Comparison of ENCODE assay signal across 8 cellular contexts in genomic region chr15:43518073-43518761, GRCh38. TPM values are rescaled to one million over a fixed set of nuclear protein-coding genes. Genes with fewer than 3 reads are reported as not detected.
DNase-seq lines count a peak whose midpoint lies in the region; ATAC-seq and TF ChIP-seq lines count a peak whose summit lies in the region.

No MANE protein-coding gene starts in this region.

- H3K36me3 ChIP-seq in PC-3 (ENCODE audit: low read depth, low read length), result no peaks in the 10 kb centered on the region
- H3K36me3 ChIP-seq in endodermal cell (ENCODE audit: control insufficient read depth, insufficient read depth, low read length), result no peaks in the 10 kb centered on the region
- peaks cover 0 to 4% (median 0%) of the 10 kb centered on the region in 4 donors for H3K36me3 ChIP-seq in transverse colon

- peaks cover 33% of the 10 kb centered on the region for H3K4me1 Mint-ChIP-seq in activated T-cell treated with anti-CD3 and anti-CD28 coated beads, Interleukin-2, amount 50 U/mL, for 24 hours (ENCODE audit: low read depth)
- H3K4me1 Mint-ChIP-seq in endodermal cell, result peaks cover 20% of the 10 kb centered on the region
- H3K4me1 Mint-ChIP-seq in mesothelial cell of epicardium, result peaks cover 46% of the 10 kb centered on the region

- H3K4me1 ChIP-seq in PC-3 (ENCODE audit: insufficient read depth, low read length) (no peaks in the 10 kb centered on the region; the same call in 1 of the 2 replicates), endodermal cell (ENCODE audit: control insufficient read depth, insufficient read depth, low read length) (peaks cover 5% of the 10 kb centered on the region), transverse colon (peaks cover 4 to 39% (median 13%) of the 10 kb centered on the region in 4 donors)

- CTCF ChIA-PET in PC-3 (lab: Charles Lee), result no interaction called here

- TF ChIP-seq CTCF in PC-3 (conservative IDR thresholded peaks at IDR 0.05; ENCODE audit: low read depth, low read length) (no peak), endodermal cell (conservative IDR thresholded peaks at IDR 0.05) (no peak), mesothelial cell of epicardium (IDR thresholded peaks at IDR 0.05; ENCODE audit: unreplicated experiment) (no peak), transverse colon (IDR thresholded peaks at IDR 0.05) (no peak)

- POLR2A ChIA-PET in PC-3 (lab: Charles Lee; ENCODE audit: unreplicated experiment), result no interaction called here

- DNase-seq in activated T-cell treated with anti-CD3 and anti-CD28 coated beads, Interleukin-2, amount 50 U/mL, for 24 hours, result peak; percentile 42
- DNase-seq in activated T-cell treated with anti-CD3 and anti-CD28 coated beads for 4 hours (no peak), PC-3 (no peak), endodermal cell (peak; percentile 80), mesothelial cell of epicardium (ENCODE audit: low spot score in 2 of 2, unreplicated experiment in 2 of 2) (no peak), transverse colon (no peak), NCI-H1930 (lab: John Stamatoyannopoulos, UW) (no peak)
- no peak for DNase-seq in activated CD4-positive, alpha-beta T cell treated with anti-CD3 and anti-CD28 coated beads for 1 hour

- no peak overlapping the region for H3K27ac Mint-ChIP-seq in activated T-cell treated with anti-CD3 and anti-CD28 coated beads, Interleukin-2, amount 50 U/mL, for 24 hours
- H3K27ac Mint-ChIP-seq in endodermal cell, result no peak overlapping the region
- H3K27ac Mint-ChIP-seq in mesothelial cell of epicardium, result peak overlapping the region; percentile 92

- H3K9ac ChIP-seq in PC-3 (ENCODE audit: low read length) (no peak overlapping the region), endodermal cell (ENCODE audit: extremely low read depth, low read length, poor library complexity, severe bottlenecking) (no peak overlapping the region)

- TF ChIP-seq EP300 in transverse colon (IDR thresholded peaks at IDR 0.05; ENCODE audit: low read depth), result no peak

- no peaks in the 10 kb centered on the region for H3K36me3 Mint-ChIP-seq in activated T-cell treated with anti-CD3 and anti-CD28 coated beads, Interleukin-2, amount 50 U/mL, for 24 hours (ENCODE audit: low read depth)
- H3K36me3 Mint-ChIP-seq in endodermal cell (ENCODE audit: low read depth) (no peaks in the 10 kb centered on the region), mesothelial cell of epicardium (peaks cover 20% of the 10 kb centered on the region)

- WGBS in endodermal cell (ENCODE audit: insufficient coverage in 1 of 2, insufficient read length in 1 of 2), 2 experiments, result 4% methylated on average over 15 of the region's 18 CpGs; no CpG with 5 or more reads in 1 of the 2 experiments
- 3 to 7% methylated on average over 6 to 16 of the region's 18 CpGs for WGBS in transverse colon (ENCODE audit: low coverage in 1 of 2), 2 donors

- H3K9me3 ChIP-seq in PC-3 (ENCODE audit: low read length) (no peaks in the 10 kb centered on the region), endodermal cell (ENCODE audit: control insufficient read depth, low read length) (no peaks in the 10 kb centered on the region), transverse colon (no peaks in the 10 kb centered on the region)

- peak overlapping the region; percentile 32; the same call in 1 of the 2 replicates for H3K4me3 ChIP-seq in PC-3 (ENCODE audit: low read length)
- H3K4me3 ChIP-seq in endodermal cell (ENCODE audit: low read length), result peak overlapping the region; percentile 78
- H3K4me3 ChIP-seq in transverse colon, result peak overlapping the region; percentile 7 to 52 (median 34)

- peak overlapping the region; percentile 61 for H3K4me3 Mint-ChIP-seq in activated T-cell treated with anti-CD3 and anti-CD28 coated beads, Interleukin-2, amount 50 U/mL, for 24 hours
- H3K4me3 Mint-ChIP-seq in endodermal cell (peak overlapping the region; percentile 60), mesothelial cell of epicardium (peak overlapping the region; percentile 72)

- no peaks in the 10 kb centered on the region for H3K79me2 ChIP-seq in PC-3 (ENCODE audit: low read length)

- no peaks in the 10 kb centered on the region for H4K20me1 ChIP-seq in PC-3 (ENCODE audit: low read length)

- ATAC-seq in PC-3, result peak; percentile 71

- BruUV-seq in PC-3 (replicated peaks; lab: Mats Ljungman, UMichigan), result no TSS peak

- no peaks in the 10 kb centered on the region for H3F3A ChIP-seq in PC-3 (ENCODE audit: low read length, unreplicated experiment)

- peak overlapping the region; percentile 70 for H2AFZ ChIP-seq in PC-3 (ENCODE audit: low read length)

- in situ Hi-C loops in transverse colon (cut with MboI; ENCODE audit: low pct_ligation_motif_present in 1 of 4, low pct_unique_long_range_greater_than_20kb in 1 of 4, low sequenced_read_pairs in 3 of 4), result no loop called here

- intact Hi-C loops in PC-3 (cut with micrococcal nuclease), result no loop called here
- intact Hi-C loops in transverse colon (cut with DNase I; ENCODE audit: low total_unique reads), result no loop called here

- no peak for TF ChIP-seq POLR2A in transverse colon (IDR thresholded peaks at IDR 0.05)

- H3K27me3 Mint-ChIP-seq in activated T-cell treated with anti-CD3 and anti-CD28 coated beads, Interleukin-2, amount 50 U/mL, for 24 hours, result peaks cover 33% of the 10 kb centered on the region
- H3K27me3 Mint-ChIP-seq in endodermal cell (ENCODE audit: insufficient read depth) (peaks cover 97% of the 10 kb centered on the region), mesothelial cell of epicardium (ENCODE audit: low read depth) (no peaks in the 10 kb centered on the region)

- no peaks in the 10 kb centered on the region for H3K9me3 Mint-ChIP-seq in activated T-cell treated with anti-CD3 and anti-CD28 coated beads, Interleukin-2, amount 50 U/mL, for 24 hours
- H3K9me3 Mint-ChIP-seq in endodermal cell (no peaks in the 10 kb centered on the region), mesothelial cell of epicardium (no peaks in the 10 kb centered on the region)

- H3K27me3 ChIP-seq in PC-3 (ENCODE audit: low read length) (no peaks in the 10 kb centered on the region), endodermal cell (ENCODE audit: control insufficient read depth, insufficient read depth, low read length, poor library complexity, severe bottlenecking) (peaks cover 92% of the 10 kb centered on the region), transverse colon (peaks cover 8% of the 10 kb centered on the region)

- H3K4me2 ChIP-seq in PC-3 (ENCODE audit: low read length), result peak overlapping the region; percentile 73

- no peaks in the 10 kb centered on the region for H3K9me2 ChIP-seq in PC-3 (replicated peaks; ENCODE audit: low read length)

- no peak overlapping the region for H3K27ac ChIP-seq in PC-3 (ENCODE audit: low read length)
- peak overlapping the region; percentile 65 for H3K27ac ChIP-seq in endodermal cell (ENCODE audit: low read depth, low read length)
- peak overlapping the region; percentile 74 to 88 (median 81) for H3K27ac ChIP-seq in transverse colon

RNA-seq across cellular contexts. Expression of gene MAP1A, which starts 0.8 kb away (rescaled TPM):
- total RNA-seq in PC-3 (2014; rRNA removed) (1.0 and 1.8 TPM in 2 replicates), endodermal cell (1 to 10 TPM in 1 of 2 donors, under 1 TPM in 1; 0.66 to 1.1 TPM), mesothelial cell of epicardium (13.7 to 13.9 TPM (median 13.7 TPM) in 3 replicates), transverse colon (10 to 100 TPM in 2 of 4 donors, 1 to 10 TPM in 2; 6.3 to 14.6 (median 9.8) TPM)
- 13.7 TPM for polyA plus RNA-seq in endodermal cell (2013, experiment 1 of 2)
- polyA plus RNA-seq in endodermal cell (2013, experiment 2 of 2), result 14.5 TPM

RNA-seq across cellular contexts. Expression of gene TP53BP1, which starts 25.3 kb away (rescaled TPM):
- total RNA-seq in PC-3 (2014; rRNA removed), result 51.8 and 55.7 TPM in 2 replicates
- total RNA-seq in endodermal cell, result 100 to 1,000 TPM in 1 of 2 donors, 10 to 100 TPM in 1; 85.4 to 114 TPM
- 62.6 TPM for polyA plus RNA-seq in endodermal cell (2013, experiment 1 of 2)
- 62.0 TPM for polyA plus RNA-seq in endodermal cell (2013, experiment 2 of 2)
- 103 to 112 TPM (median 108 TPM) in 3 replicates for total RNA-seq in mesothelial cell of epicardium
- total RNA-seq in transverse colon, result 10 to 100 TPM; 25.1 to 40.8 (median 33.7) TPM

Comparison
In these comparisons a context has a peak if more than half of its experiments do, and no peak if none do; other contexts are left out.
1. DNase-seq: peak in activated T-cell treated with anti-CD3 and anti-CD28 coated beads, Interleukin-2, amount 50 U/mL, for 24 hours (single experiment) and endodermal cell (single experiment); none in activated T-cell treated with anti-CD3 and anti-CD28 coated beads for 4 hours (single experiment), PC-3 (single experiment), mesothelial cell of epicardium (0 of 2), transverse colon (single experiment), NCI-H1930 (0 of 2) and activated CD4-positive, alpha-beta T cell treated with anti-CD3 and anti-CD28 coated beads for 1 hour (single experiment).
2. Peak in every context shown above with its lines, with median percentiles within 50 percentile points of each other: H3K4me3 Mint-ChIP-seq and H3K4me3 ChIP-seq.